Comparison of ENCODE assay signal across 19 cellular contexts in the genomic region with DNA sequence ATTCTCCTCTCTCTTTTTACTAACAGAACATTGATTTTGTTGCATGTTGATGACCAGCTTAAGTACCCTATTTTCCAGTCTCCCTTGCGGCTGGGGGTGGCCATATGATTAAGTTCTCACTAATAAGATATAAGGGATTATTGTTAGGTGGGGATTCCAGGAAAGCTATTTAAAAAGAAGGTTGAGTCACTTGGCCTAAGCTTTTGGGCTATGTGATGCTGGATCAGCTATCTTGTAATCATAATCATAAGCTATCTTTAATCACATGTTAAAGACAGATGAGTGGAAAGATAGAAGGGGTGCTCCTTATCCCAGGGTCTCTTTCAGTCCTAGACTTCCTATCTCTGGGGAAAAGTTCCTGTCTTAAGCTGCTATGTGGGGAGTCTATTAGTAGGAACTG. TPM values are rescaled to one million over a fixed set of nuclear protein-coding genes. Genes with fewer than 3 reads are reported as not detected.
DNase-seq lines count a peak whose midpoint lies in the region; ATAC-seq and TF ChIP-seq lines count a peak whose summit lies in the region.
"Had no signal": no experiment of that assay in that cellular context is flagged by ENCODE, and none has a peak within 500 bp of the region (broad histone marks: within the 10 kb centered on the region; RNA-seq: fewer than 3 reads in every experiment).

No MANE protein-coding gene starts in this region.

- H3F3A ChIP-seq in GM23338 (replicated peaks; ENCODE audit: low read depth), result no peaks in the 10 kb centered on the region

- peaks cover 57% of the 10 kb centered on the region for H3K4me1 Mint-ChIP-seq in GM23338
- H3K4me1 Mint-ChIP-seq: CD4-positive, CD25-positive, alpha-beta regulatory T cell had no signal

- H3K4me1 ChIP-seq in GM23338 (ENCODE audit: insufficient read depth), result peaks cover 23% of the 10 kb centered on the region
- peaks cover 45% of the 10 kb centered on the region for H3K4me1 ChIP-seq in SJSA1 (replicated peaks)
- peaks cover 0 to 44% (median 11%) of the 10 kb centered on the region in 4 donors for H3K4me1 ChIP-seq in right lobe of liver
- peaks cover 0 to 4% of the 10 kb centered on the region in 2 donors for H3K4me1 ChIP-seq in uterus

- no peaks in the 10 kb centered on the region for H3K9me3 Mint-ChIP-seq in GM23338
- H3K9me3 Mint-ChIP-seq: CD4-positive, CD25-positive, alpha-beta regulatory T cell; H9; IgD-negative memory B cell had no signal

- no peak overlapping the region for H2AFZ ChIP-seq in GM23338

- H3K4me2 ChIP-seq in GM23338, result no peak overlapping the region

- no peaks in the 10 kb centered on the region for H3K27me3 ChIP-seq in GM23338 (ENCODE audit: insufficient read depth)
- no peaks in the 10 kb centered on the region for H3K27me3 ChIP-seq in SJSA1 (replicated peaks)
- H3K27me3 ChIP-seq in right lobe of liver, result no peaks in the 10 kb centered on the region
- H3K27me3 ChIP-seq in uterus, result no peaks in the 10 kb centered on the region

- 50% methylated on average over 1 of the region's 1 CpG for WGBS in right lobe of liver (ENCODE audit: insufficient coverage, low coverage, low lambda C conversion rate, missing lambda C conversion rate)

- no peaks in the 10 kb centered on the region for H3K36me3 ChIP-seq in GM23338 (ENCODE audit: insufficient read depth)
- H3K36me3 ChIP-seq in SJSA1, result no peaks in the 10 kb centered on the region
- H3K36me3 ChIP-seq in right lobe of liver, result no peaks in the 10 kb centered on the region
- H3K36me3 ChIP-seq in uterus, result no peaks in the 10 kb centered on the region

- no peak overlapping the region for H3K4me3 Mint-ChIP-seq in GM23338
- H3K4me3 Mint-ChIP-seq: B cell; CD4-positive, CD25-positive, alpha-beta regulatory T cell; H9; IgD-negative memory B cell had no signal

- no peak for TF ChIP-seq POLR2A in right lobe of liver (IDR thresholded peaks at IDR 0.05)
- TF ChIP-seq POLR2A in uterus (IDR thresholded peaks at IDR 0.05), result no peak

- H3K36me3 Mint-ChIP-seq in GM23338 (ENCODE audit: low read depth), result peaks cover 17% of the 10 kb centered on the region
- H3K36me3 Mint-ChIP-seq: CD4-positive, CD25-positive, alpha-beta regulatory T cell; IgD-negative memory B cell had no signal

- H3K9me3 ChIP-seq in SJSA1 (replicated peaks) (no peaks in the 10 kb centered on the region), right lobe of liver (no peaks in the 10 kb centered on the region), uterus (no peaks in the 10 kb centered on the region)

- H3K79me2 ChIP-seq in GM23338 (replicated peaks; ENCODE audit: insufficient read depth), result peaks cover 31% of the 10 kb centered on the region

- 0 out of 2 replicates have a peak overlapping the region, but pooled peaks have one; percentile 20 for H3K27ac Mint-ChIP-seq in GM23338
- H3K27ac Mint-ChIP-seq: B cell, IgD-negative memory B cell had no signal

- no peaks in the 10 kb centered on the region for H4K20me1 ChIP-seq in GM23338 (replicated peaks; ENCODE audit: insufficient read depth)

- no peak for TF ChIP-seq CTCF in GM23338 (conservative IDR thresholded peaks at IDR 0.05; ENCODE audit: low read depth in 2 of 2)
- no peak for TF ChIP-seq CTCF in right lobe of liver (IDR thresholded peaks at IDR 0.05)
- no peak for TF ChIP-seq CTCF in uterus (IDR thresholded peaks at IDR 0.05)

- H3K9me2 ChIP-seq in GM23338 (ENCODE audit: insufficient read depth), result no peaks in the 10 kb centered on the region

- no peak for ATAC-seq in GM23338
- ATAC-seq in right lobe of liver, result no peak
- ATAC-seq in stimulated activated naive CD8-positive, alpha-beta T cell treated with anti-CD3 and anti-CD28 coated beads, Interleukin-15, Interleukin-2, amounts not matched to agents 100 U/mL and 50 U/mL, for 24 hours, result no peak

- DNase-seq in GM23338 (ENCODE audit: low spot score) (no peak), SJSA1 (ENCODE audit: low read depth in 1 of 2, low spot score in 2 of 2) (peak in 1 of 2 experiments; percentile 55), right lobe of liver (no peak), uterus (no peak), AG20443 (ENCODE audit: low spot score) (no peak), cortex of kidney (lab: John Stamatoyannopoulos, UW) (no peak)
- no peak for DNase-seq in stimulated activated naive CD8-positive, alpha-beta T cell treated with anti-CD3 and anti-CD28 coated beads, Interleukin-15, Interleukin-2, amounts not matched to agents 100 U/mL and 50 U/mL, for 24 hours
- DNase-seq: CD4-positive, CD25-positive, alpha-beta regulatory T cell; H9; Kasumi-1; NCI-H1105 treated with DMSO at 0.1 percent for 48 hours; NCI-H1694 treated with DMSO at 0.1 percent for 48 hours; NCI-H2107; NCI-H226; NCI-H526 treated with DMSO at 0.1 percent for 48 hours; NK-92 treated with Interleukin-12 subunit alpha and Interleukin-12 subunit beta, amount 100 ng/mL, for 24 hours; OCI-M1 had no signal

- H3K27me3 Mint-ChIP-seq in GM23338 (ENCODE audit: insufficient read depth, low read depth, poor library complexity), result no peaks in the 10 kb centered on the region
- H3K27me3 Mint-ChIP-seq: CD4-positive, CD25-positive, alpha-beta regulatory T cell had no signal

- intact Hi-C loops in right lobe of liver (cut with DNase I), result no loop called here
- intact Hi-C loops in uterus (cut with DNase I; ENCODE audit: low total_unique reads), result no loop called here

- H3K27ac ChIP-seq in GM23338 (ENCODE audit: low read depth) (peak overlapping the region; percentile 22; the same call in 1 of the 2 replicates), SJSA1 (peak overlapping the region; percentile 27; the same call in 1 of the 2 replicates), right lobe of liver (peak overlapping the region; percentile 19 to 84 (median 68)), uterus (peak overlapping the region; percentile 21 to 28)

- no peak overlapping the region for H3K4me3 ChIP-seq in GM23338
- H3K4me3 ChIP-seq in SJSA1, result no peak overlapping the region
- H3K4me3 ChIP-seq in right lobe of liver, result no peak overlapping the region
- H3K4me3 ChIP-seq in uterus, result no peak overlapping the region

TF ChIP-seq in GM23338, 12 proteins besides CTCF, POLR2A, EP300 and RAD21 (continues in another document):
- no peak for TF ChIP-seq ZNF114 (CRISPR knock-in tag; IDR thresholded peaks at IDR 0.05)
- TF ChIP-seq STAT1 (IDR thresholded peaks at IDR 0.05; ENCODE audit: unreplicated experiment), result no peak
- no peak for TF ChIP-seq NANOG (IDR thresholded peaks at IDR 0.05; ENCODE audit: borderline replicate concordance)
- no peak for TF ChIP-seq EZH2phosphoT487 (IDR thresholded peaks at IDR 0.05; ENCODE audit: unreplicated experiment)
- TF ChIP-seq ETS1 (IDR thresholded peaks at IDR 0.05), result no peak
- no peak for TF ChIP-seq JUNB (IDR thresholded peaks at IDR 0.05; ENCODE audit: unreplicated experiment)

RNA-seq across cellular contexts. Expression of gene CGNL1, which starts 59.9 kb away (rescaled TPM):
- total RNA-seq in GM23338 (2014; rRNA removed; shearing (Covaris generic)), result 57.8 and 58.0 TPM in 2 replicates
- 19.4 and 20.0 TPM in 2 replicates for polyA plus RNA-seq in GM23338 (2016; fragmentation: Nextera tagmentation; extraction: Ambion mirVana)
- 3.2 and 3.8 TPM in 2 replicates for total RNA-seq in SJSA1 (2014; rRNA removed; shearing (Covaris generic))
- total RNA-seq in right lobe of liver (10 to 100 TPM; 23.6 to 54.5 (median 42.9) TPM), uterus (10 to 100 TPM; 15.1 to 74.4 (median 31.7) TPM)
- total RNA-seq: CD4-positive, CD25-positive, alpha-beta regulatory T cell had no signal
- polyA plus RNA-seq: CD4-positive, CD25-positive, alpha-beta regulatory T cell had no signal
